ENCODE assay signal across 8 cellular contexts in the genomic region with DNA sequence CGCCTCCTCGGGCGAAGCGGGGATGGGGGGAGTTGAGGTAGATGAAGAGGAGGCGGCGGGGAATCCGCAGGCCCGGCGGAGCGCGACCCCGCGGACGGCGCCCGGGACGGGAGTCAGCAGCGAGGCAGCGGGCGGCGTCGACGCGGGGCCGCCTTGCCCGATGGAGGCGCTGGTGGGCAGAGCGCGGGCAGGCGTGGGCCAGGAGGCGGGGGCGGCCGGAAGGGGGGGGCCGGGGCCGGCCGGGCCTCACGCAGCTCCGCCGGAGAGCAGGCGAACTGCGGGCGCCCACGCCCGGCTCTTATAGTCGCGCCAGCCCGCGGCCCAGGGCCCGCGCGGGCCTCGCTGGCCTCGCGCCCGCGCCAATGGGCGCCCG. TPM values are rescaled to one million over a fixed set of nuclear protein-coding genes. Genes with fewer than 3 reads are reported as not detected.
DNase-seq lines count a peak whose midpoint lies in the region; TF ChIP-seq lines count a peak whose summit lies in the region.

A gene with protein sequence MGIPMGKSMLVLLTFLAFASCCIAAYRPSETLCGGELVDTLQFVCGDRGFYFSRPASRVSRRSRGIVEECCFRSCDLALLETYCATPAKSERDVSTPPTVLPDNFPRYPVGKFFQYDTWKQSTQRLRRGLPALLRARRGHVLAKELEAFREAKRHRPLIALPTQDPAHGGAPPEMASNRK (minus strand): TSS at position 272 of the 373 bp plus-strand sequence. CDS start 3,866 bp downstream, outside the sequence.

- H2BK120ac ChIP-seq in mesendoderm (ENCODE audit: low read depth, low read length) = no peak within 1 kb of the TSS

- peak within 1 kb of the TSS in 1 of 5 donors; percentile 65 for H3K27ac ChIP-seq in adrenal gland
- H3K27ac ChIP-seq in iPS DF 6.9 (ENCODE audit: low read length) = no peak within 1 kb of the TSS
- H3K27ac ChIP-seq in spleen = no peak within 1 kb of the TSS
- H3K27ac ChIP-seq in mesendoderm (ENCODE audit: low read depth, low read length) = no peak within 1 kb of the TSS

- no peak within 1 kb of the TSS for H3K9ac ChIP-seq in mesendoderm (ENCODE audit: low read length)

- H2BK5ac ChIP-seq in mesendoderm (ENCODE audit: low read length) = no peak within 1 kb of the TSS

- no peaks in the 10 kb centered on the region for H3K36me3 Mint-ChIP-seq in activated T-helper 2 cell treated with anti-CD3 and anti-CD28 coated beads, Interferon-gamma antibody, Interleukin-2, Interleukin-4, amounts not matched to agents 10 μg/mL and 5 μg/mL and 100 μg/mL, durations not matched to agents 14 hours and 24 hours and 36 hours (ENCODE audit: low read depth)

- no peaks in the 10 kb centered on the region for H3K79me1 ChIP-seq in mesendoderm (ENCODE audit: low read length)

- peak within 1 kb of the TSS in 1 of 4 donors; percentile 52 for H3K4me3 ChIP-seq in adrenal gland
- peak within 1 kb of the TSS; percentile 33 for H3K4me3 ChIP-seq in iPS DF 6.9 (ENCODE audit: low read length)
- H3K4me3 ChIP-seq in spleen = peak within 1 kb of the TSS in 6 of 8 donors; percentile 10 to 64 (median 32)
- H3K4me3 ChIP-seq in mesendoderm (ENCODE audit: low read length) = no peak within 1 kb of the TSS

- 0% methylated on average over 14 to 56 of the region's 58 CpGs; no CpG with 5 or more reads in 2 of the 4 donors for WGBS in adrenal gland, 4 donors
- no CpG with 5 or more reads among the region's 58 CpGs for WGBS in iPS DF 6.9 (ENCODE audit: insufficient coverage, insufficient read length)
- 0 to 3% (median 2%) methylated on average over 12 to 58 of the region's 58 CpGs for WGBS in spleen, 5 donors
- no CpG with 5 or more reads among the region's 58 CpGs for WGBS in mesendoderm (ENCODE audit: extremely low coverage, insufficient coverage, low lambda C conversion rate)

- TF ChIP-seq CTCF in adrenal gland (IDR thresholded peaks at IDR 0.05) (no peak), spleen (IDR thresholded peaks at IDR 0.05 in 8 of 11, conservative IDR thresholded peaks at IDR 0.05 in 3 of 11) (no peak)

- H3K56ac ChIP-seq in mesendoderm (ENCODE audit: low read length) = no peak within 1 kb of the TSS

- no peak within 1 kb of the TSS for H3K4ac ChIP-seq in mesendoderm (ENCODE audit: low read depth, low read length)

- no peaks in the 10 kb centered on the region for H3K36me3 ChIP-seq in adrenal gland (replicated peaks in 1 of 2)
- no peaks in the 10 kb centered on the region for H3K36me3 ChIP-seq in iPS DF 6.9 (ENCODE audit: control insufficient read depth, insufficient read depth, low read length)
- H3K36me3 ChIP-seq in spleen = no peaks in the 10 kb centered on the region
- H3K36me3 ChIP-seq in mesendoderm (ENCODE audit: control insufficient read depth, insufficient read depth, low read length) = no peaks in the 10 kb centered on the region

- no peak within 1 kb of the TSS for H4K5ac ChIP-seq in mesendoderm (ENCODE audit: low read length)

- no peak within 1 kb of the TSS for H4K8ac ChIP-seq in mesendoderm (ENCODE audit: low read depth, low read length)

- H3K79me2 ChIP-seq in mesendoderm (ENCODE audit: control insufficient read depth, insufficient read depth, low read length) = no peaks in the 10 kb centered on the region

- H3K18ac ChIP-seq in mesendoderm (ENCODE audit: low read length) = no peak within 1 kb of the TSS

- H2AK5ac ChIP-seq in mesendoderm (ENCODE audit: low read length) = no peak within 1 kb of the TSS

- H3K4me1 ChIP-seq in adrenal gland (replicated peaks in 1 of 2) (no peaks in the 10 kb centered on the region), iPS DF 6.9 (ENCODE audit: control insufficient read depth, insufficient read depth, low read length) (peaks cover 7% of the 10 kb centered on the region), spleen (peaks cover 9 to 59% (median 39%) of the 10 kb centered on the region in 6 donors), mesendoderm (ENCODE audit: control insufficient read depth, low read depth, low read length) (no peaks in the 10 kb centered on the region)

- no peak within 1 kb of the TSS for H2BK15ac ChIP-seq in mesendoderm (replicated peaks; ENCODE audit: low read depth)

- peak; percentile 75 for DNase-seq in HuH-7 (ENCODE audit: low spot score)
- peak in 1 of 7 donors; percentile 51 for DNase-seq in adrenal gland
- DNase-seq in iPS DF 6.9 (ENCODE audit: low read depth, low spot score) = no peak
- no peak for DNase-seq in spleen
- no peak for DNase-seq in NCI-H510A treated with DMSO at 0.1 percent for 48 hours (lab: John Stamatoyannopoulos, UW)
- DNase-seq in mesendoderm = no peak
- no peak for DNase-seq in middle frontal gyrus (ENCODE audit: extremely low spot score, low spot score)
- DNase-seq in activated T-helper 2 cell treated with anti-CD3 and anti-CD28 coated beads, Interferon-gamma antibody, Interleukin-2, Interleukin-4, amounts not matched to agents 10 μg/mL and 5 μg/mL and 100 μg/mL, durations not matched to agents 14 hours and 24 hours and 36 hours (ENCODE audit: low spot score) = no peak

- H3K9me3 ChIP-seq in adrenal gland (replicated peaks in 1 of 3) = no peaks in the 10 kb centered on the region
- H3K9me3 ChIP-seq in iPS DF 6.9 (ENCODE audit: control insufficient read depth, insufficient read depth, low read length) = no peaks in the 10 kb centered on the region
- H3K9me3 ChIP-seq in spleen = no peaks in the 10 kb centered on the region

- H3K4me2 ChIP-seq in mesendoderm (ENCODE audit: low read length) = no peak within 1 kb of the TSS

- H3K9me3 Mint-ChIP-seq in activated T-helper 2 cell treated with anti-CD3 and anti-CD28 coated beads, Interferon-gamma antibody, Interleukin-2, Interleukin-4, amounts not matched to agents 10 μg/mL and 5 μg/mL and 100 μg/mL, durations not matched to agents 14 hours and 24 hours and 36 hours = peaks cover 3% of the 10 kb centered on the region

- intact Hi-C loops in adrenal gland (cut with DNase I) = no loop called here
- intact Hi-C loops in spleen (cut with DNase I; ENCODE audit: low total_unique reads) = no loop called here
- intact Hi-C loops in activated T-helper 2 cell treated with anti-CD3 and anti-CD28 coated beads, Interferon-gamma antibody, Interleukin-2, Interleukin-4, amounts not matched to agents 10 μg/mL and 5 μg/mL and 100 μg/mL, durations not matched to agents 14 hours and 24 hours and 36 hours (cut with micrococcal nuclease) = no loop called here

- H3K23ac ChIP-seq in mesendoderm (ENCODE audit: low read length) = no peak within 1 kb of the TSS

- no peak within 1 kb of the TSS for H3K4me3 Mint-ChIP-seq in activated T-helper 2 cell treated with anti-CD3 and anti-CD28 coated beads, Interferon-gamma antibody, Interleukin-2, Interleukin-4, amounts not matched to agents 10 μg/mL and 5 μg/mL and 100 μg/mL, durations not matched to agents 14 hours and 24 hours and 36 hours (ENCODE audit: low read depth)

- peaks cover 14% of the 10 kb centered on the region for H3K4me1 Mint-ChIP-seq in activated T-helper 2 cell treated with anti-CD3 and anti-CD28 coated beads, Interferon-gamma antibody, Interleukin-2, Interleukin-4, amounts not matched to agents 10 μg/mL and 5 μg/mL and 100 μg/mL, durations not matched to agents 14 hours and 24 hours and 36 hours (ENCODE audit: low read depth)

- H3K27me3 Mint-ChIP-seq in activated T-helper 2 cell treated with anti-CD3 and anti-CD28 coated beads, Interferon-gamma antibody, Interleukin-2, Interleukin-4, amounts not matched to agents 10 μg/mL and 5 μg/mL and 100 μg/mL, durations not matched to agents 14 hours and 24 hours and 36 hours (ENCODE audit: low read depth) = peaks cover 56% of the 10 kb centered on the region

- H3K27me3 ChIP-seq in adrenal gland (peaks cover 64% of the 10 kb centered on the region), iPS DF 6.9 (ENCODE audit: control insufficient read depth, insufficient read depth, low read length) (peaks cover 55% of the 10 kb centered on the region), spleen (replicated peaks in 1 of 7) (peaks cover 7 to 100% (median 94%) of the 10 kb centered on the region in 7 donors), mesendoderm (ENCODE audit: insufficient read depth, low read length, poor library complexity) (peaks cover 52% of the 10 kb centered on the region)

- H3K27ac Mint-ChIP-seq in activated T-helper 2 cell treated with anti-CD3 and anti-CD28 coated beads, Interferon-gamma antibody, Interleukin-2, Interleukin-4, amounts not matched to agents 10 μg/mL and 5 μg/mL and 100 μg/mL, durations not matched to agents 14 hours and 24 hours and 36 hours = no peak within 1 kb of the TSS

- no peak for TF ChIP-seq POLR2A in adrenal gland (IDR thresholded peaks at IDR 0.05)
- TF ChIP-seq POLR2A in spleen (IDR thresholded peaks at IDR 0.05) = no peak

RNA-seq across cellular contexts. Expression of the gene that starts here (rescaled TPM):
- 100 to 1,000 TPM in 4 of 8 donors, 10 to 100 TPM in 4; 41.8 to 340 (median 118) TPM for total RNA-seq in adrenal gland
- polyA plus RNA-seq in adrenal gland = 100 to 1,000 TPM in 2 of 3 donors, 10 to 100 TPM in 1; 96.5 to 307 (median 102) TPM
- 10 to 100 TPM; 10.2 to 66.6 (median 25.7) TPM for total RNA-seq in spleen
- polyA plus RNA-seq in spleen = 1 to 10 TPM in 2 of 3 donors, under 1 TPM in 1; 0.74 to 9.8 (median 4.0) TPM
- 0.28 TPM for polyA plus RNA-seq in mesendoderm (2013, experiment 1 of 2)
- polyA plus RNA-seq in mesendoderm (2013, experiment 2 of 2) = 0.29 TPM
- total RNA-seq in activated T-helper 2 cell treated with anti-CD3 and anti-CD28 coated beads, Interferon-gamma antibody, Interleukin-2, Interleukin-4, amounts not matched to agents 10 μg/mL and 5 μg/mL and 100 μg/mL, durations not matched to agents 14 hours and 24 hours and 36 hours = 0.05 and 0.16 TPM in 2 replicates

Comparison
In these comparisons a context has a peak if more than half of its experiments do, and no peak if none do; other contexts are left out.
1. RNA of the gene that starts here (polyA plus RNA-seq): 96.5 to 307 TPM in adrenal gland; 0.74 to 9.8 TPM in spleen; every median in the first group is over 4 times any median in the second.